25 cellular contexts compared by ENCODE assay signal in genomic region chr3:4162132-4162531, GRCh38.
"Had no signal": no experiment of that assay in that cellular context is flagged by ENCODE, and none has a peak within 500 bp of the region (broad histone marks: within the 10 kb centered on the region; RNA-seq: fewer than 3 reads in every experiment).

No MANE protein-coding gene starts in this region.

- ATAC-seq: activated CD8-positive, alpha-beta memory T cell treated with anti-CD3 and anti-CD28 coated beads, Interleukin-2, amount 10 ng/mL, durations not matched to agents 7 days and 5 days; HepG2 had no signal

- H3K36me3 ChIP-seq: brain microvascular endothelial cell, Peyer's patch had no signal

- H3K4me1 ChIP-seq: Peyer's patch had no signal

- H3K27me3 ChIP-seq: brain microvascular endothelial cell, Peyer's patch had no signal

- FAIRE-seq: HepG2 had no signal

- H3K27ac ChIP-seq: brain microvascular endothelial cell, KMS-11, Peyer's patch, RWPE1 had no signal

- H3K4me2 ChIP-seq: KMS-11 had no signal

- DNase-seq: activated B cell treated with CpG ODN at 0.5 μM for 24 hours; activated CD4-positive, alpha-beta T cell treated with anti-CD3 and anti-CD28 coated beads for 1 hour; activated CD4-positive, alpha-beta T cell treated with anti-CD3 and anti-CD28 coated beads, Interleukin-2, amount 10 ng/mL, durations not matched to agents 24 days and 14 days; activated CD4-positive, alpha-beta T cell treated with anti-CD3 and anti-CD28 coated beads, Interleukin-2, amount 50 U/mL, for 48 hours; activated CD8-positive, alpha-beta memory T cell treated with anti-CD3 and anti-CD28 coated beads, Interleukin-2, amount 10 ng/mL, durations not matched to agents 7 days and 5 days; activated effector memory CD4-positive, alpha-beta T cell treated with Interleukin-2 at 50 U/mL for 16 hours; activated naive CD4-positive, alpha-beta T cell treated with Interleukin-2 at 50 U/mL for 16 hours; activated naive CD8-positive, alpha-beta T cell treated with anti-CD3 and anti-CD28 coated beads for 36 hours; activated T-cell treated with anti-CD3 and anti-CD28 coated beads, Interleukin-2, amount 50 U/mL, for 24 hours; brain microvascular endothelial cell; MV-4-11; NCI-H1092 treated with DMSO at 0.1 percent for 48 hours; NCI-H1417 treated with DMSO at 0.1 percent for 48 hours; NCI-H1694; NCI-H2029; NCI-H2107; NCI-H510A treated with DMSO at 0.1 percent for 48 hours; NCI-H69; NK-92 treated with Interleukin-12 subunit alpha and Interleukin-12 subunit beta, amount 100 ng/mL, for 24 hours; OCI-M1; Peyer's patch; SHP77 treated with DMSO at 0.1 percent for 48 hours had no signal

- H3K9ac ChIP-seq: KMS-11 had no signal

- H3K4me3 ChIP-seq: Peyer's patch had no signal
